Comparison of ENCODE assay signal across 24 cellular contexts in genomic region chr5:1959231-1959630, GRCh38.
"Had no signal": no experiment of that assay in that cellular context is flagged by ENCODE, and none has a peak within 500 bp of the region (broad histone marks: within the 10 kb centered on the region; RNA-seq: fewer than 3 reads in every experiment).

No MANE protein-coding gene starts in this region.

- H3K9me3 ChIP-seq: left lung, lower lobe of right lung, suprapubic skin, thoracic aorta, tibial artery, upper lobe of right lung had no signal

- H3K27me3 ChIP-seq: suprapubic skin, tibial artery, upper lobe of right lung had no signal

- H3K27ac ChIP-seq: left lung, lower lobe of right lung, parathyroid adenoma, skin epidermis, suprapubic skin, thoracic aorta, tibial artery, upper lobe of right lung had no signal

- H3K36me3 Mint-ChIP-seq: naive thymus-derived CD8-positive, alpha-beta T cell; stimulated activated effector memory CD8-positive, alpha-beta T cell treated with anti-CD3 and anti-CD28 coated beads, Interleukin-12 subunit alpha, Interleukin-12 subunit beta, amount 100 ng/mL, for 72 hours had no signal

- H3K4me3 Mint-ChIP-seq: naive thymus-derived CD8-positive, alpha-beta T cell; stimulated activated effector memory CD8-positive, alpha-beta T cell treated with anti-CD3 and anti-CD28 coated beads, Interleukin-12 subunit alpha, Interleukin-12 subunit beta, amount 100 ng/mL, for 72 hours; stimulated activated naive CD8-positive, alpha-beta T cell treated with anti-CD3 and anti-CD28 coated beads, Interleukin-15, Interleukin-2, amounts not matched to agents 100 ng/mL and 50 ng/mL, for 24 hours had no signal

- H3K4me3 ChIP-seq: left lung, lower lobe of right lung, skin epidermis, suprapubic skin, thoracic aorta, tibial artery, upper lobe of right lung had no signal

- DNase-seq: hippocampal formation; kidney; left colon; lower lobe of right lung; mammary epithelial cell; mesenchymal stem cell; naive thymus-derived CD8-positive, alpha-beta T cell; retina; right cardiac atrium; stimulated activated CD4-positive, alpha-beta T cell treated with anti-CD3 and anti-CD28 coated beads, Interleukin-12 subunit alpha, Interleukin-12 subunit beta, amount 100 ng/mL, for 4 hours; stimulated activated CD4-positive, alpha-beta T cell treated with anti-CD3 and anti-CD28 coated beads, Interleukin-15, amount 100 ng/mL, for 24 hours; stimulated activated CD4-positive, alpha-beta T cell treated with anti-CD3 and anti-CD28 coated beads, Interleukin-2, amount 100 ng/mL, for 24 hours; stimulated activated CD4-positive, alpha-beta T cell treated with anti-CD3 and anti-CD28 coated beads, Interleukin-4, amount 100 ng/mL, for 1 hour; stimulated activated naive CD4-positive, alpha-beta T cell; tibial artery; trophoblast cell; upper lobe of right lung had no signal

- H3K27ac Mint-ChIP-seq: naive thymus-derived CD8-positive, alpha-beta T cell; stimulated activated effector memory CD8-positive, alpha-beta T cell treated with anti-CD3 and anti-CD28 coated beads, Interleukin-12 subunit alpha, Interleukin-12 subunit beta, amount 100 ng/mL, for 72 hours; stimulated activated naive CD8-positive, alpha-beta T cell treated with anti-CD3 and anti-CD28 coated beads, Interleukin-15, Interleukin-2, amounts not matched to agents 100 ng/mL and 50 ng/mL, for 24 hours had no signal

- H3K4me1 ChIP-seq: left lung, lower lobe of right lung, parathyroid adenoma, tibial artery, upper lobe of right lung had no signal

- H3K4me1 Mint-ChIP-seq: stimulated activated effector memory CD8-positive, alpha-beta T cell treated with anti-CD3 and anti-CD28 coated beads, Interleukin-12 subunit alpha, Interleukin-12 subunit beta, amount 100 ng/mL, for 72 hours had no signal

- H3K79me2 ChIP-seq: parathyroid adenoma had no signal

- H2AFZ ChIP-seq: parathyroid adenoma had no signal

- H3K9me3 Mint-ChIP-seq: naive thymus-derived CD8-positive, alpha-beta T cell; stimulated activated effector memory CD8-positive, alpha-beta T cell treated with anti-CD3 and anti-CD28 coated beads, Interleukin-12 subunit alpha, Interleukin-12 subunit beta, amount 100 ng/mL, for 72 hours; stimulated activated naive CD8-positive, alpha-beta T cell treated with anti-CD3 and anti-CD28 coated beads, Interleukin-15, Interleukin-2, amounts not matched to agents 100 ng/mL and 50 ng/mL, for 24 hours had no signal

- H3K36me3 ChIP-seq: left lung, lower lobe of right lung, thoracic aorta, tibial artery, upper lobe of right lung had no signal
